ENCODE assay signal across 8 cellular contexts in the genomic region with DNA sequence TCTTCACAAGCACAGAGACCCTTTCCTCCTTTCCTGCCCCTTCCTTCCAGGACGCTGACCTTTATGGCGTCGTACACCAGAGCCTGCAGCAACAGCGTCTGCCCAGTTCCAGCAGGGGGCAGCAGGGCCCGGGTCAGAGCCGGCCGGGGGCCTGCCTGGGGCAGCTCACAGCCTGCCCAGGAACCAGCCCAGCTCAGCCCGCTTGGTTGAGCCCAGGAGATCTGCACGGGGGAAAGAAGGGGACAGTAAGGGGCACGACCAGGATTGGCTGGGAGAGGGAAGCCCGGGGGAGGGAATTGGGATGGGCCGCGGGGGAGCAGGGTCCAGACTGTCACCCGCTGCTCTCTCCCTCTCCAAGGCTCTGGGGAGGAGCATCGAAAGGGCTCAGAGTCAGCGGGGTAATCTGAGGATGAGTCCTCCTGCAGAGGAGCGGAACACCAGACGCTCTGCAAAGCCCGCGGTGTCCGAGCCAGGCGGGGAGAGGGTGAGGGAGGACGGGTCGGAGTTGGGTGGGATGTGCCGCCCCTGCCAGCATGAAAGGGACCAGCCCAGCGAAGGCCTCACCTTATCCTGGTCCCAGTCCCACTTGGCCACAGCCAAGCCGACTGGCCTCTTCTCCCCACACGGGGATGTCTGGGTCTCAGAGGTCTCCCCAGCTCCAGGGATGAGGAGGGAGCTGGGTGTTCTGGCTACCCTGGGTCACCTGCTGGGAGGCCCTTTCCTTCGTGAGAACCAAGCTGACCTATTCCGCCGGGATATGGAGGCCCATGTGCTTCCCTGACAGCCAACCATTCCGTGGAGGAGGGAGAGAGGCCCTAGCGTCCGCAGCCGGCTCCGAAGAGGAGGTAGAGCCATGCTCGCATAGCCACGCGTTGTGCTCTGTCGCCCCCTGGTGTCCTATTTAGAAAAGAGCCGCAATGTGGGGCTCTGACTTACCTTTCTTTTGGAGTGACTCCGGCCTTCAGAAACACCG. TPM values are rescaled to one million over a fixed set of nuclear protein-coding genes. Genes with fewer than 3 reads are reported as not detected.
DNase-seq lines count a peak whose midpoint lies in the region; ATAC-seq and TF ChIP-seq lines count a peak whose summit lies in the region.

No MANE protein-coding gene starts in this region.

- peaks cover 4% of the 10 kb centered on the region for H3F3A ChIP-seq in SK-N-SH (replicated peaks; ENCODE audit: insufficient read depth)

- POLR2A ChIA-PET in SK-N-SH (lab: Yijun Ruan, JAX): interaction anchor here (0.5 to 1.9 kb wide), 2 partner anchors 47 to 80 kb away, joined by 4 to 8 read pairs; partner anchors contain the start of gene RNU5B-1

- no peaks in the 10 kb centered on the region for H3K36me3 ChIP-seq in BLaER1
- H3K36me3 ChIP-seq in SK-N-SH (replicated peaks in 1 of 2; ENCODE audit: control insufficient read depth in 1 of 2, insufficient read depth in 2 of 2, low read length in 1 of 2): no peaks in the 10 kb centered on the region

- H3K9me3 ChIP-seq in BLaER1 (no peaks in the 10 kb centered on the region), SK-N-SH (no peaks in the 10 kb centered on the region)

- peak; percentile 65 for ATAC-seq in GM21423 (IDR thresholded peaks at IDR 0.05; ENCODE audit: unreplicated experiment)

- H3K79me2 ChIP-seq in SK-N-SH (ENCODE audit: insufficient read depth): no peaks in the 10 kb centered on the region

- no peak overlapping the region for H3K27ac ChIP-seq in BLaER1
- no peak overlapping the region for H3K27ac ChIP-seq in SK-N-SH (ENCODE audit: low read depth in 2 of 2, low read length in 1 of 2)

- peak overlapping the region; percentile 97 for H3K4me2 ChIP-seq in BLaER1
- H3K4me2 ChIP-seq in SK-N-SH: peak overlapping the region; percentile 48; the same call in 1 of the 2 replicates

- H3K4me3 ChIP-seq in BLaER1 (peak overlapping the region; percentile 63), SK-N-SH (ENCODE audit: low read depth in 2 of 2, low read length in 1 of 2) (peak overlapping the region; percentile 17 to 50; a peak in 2 of 4 replicates)

- TF ChIP-seq CTCF in SK-N-SH (IDR thresholded peaks at IDR 0.05): peak; percentile 83

- peak overlapping the region; percentile 62; the same call in 1 of the 2 replicates for H2AFZ ChIP-seq in SK-N-SH (ENCODE audit: low read depth)

- H3K9ac ChIP-seq in BLaER1 (peak overlapping the region; percentile 52), SK-N-SH (no peak overlapping the region)

- H3K27me3 ChIP-seq in BLaER1 (peaks cover 18% of the 10 kb centered on the region), SK-N-SH (ENCODE audit: insufficient read depth) (peaks cover 3% of the 10 kb centered on the region; the same call in 1 of the 2 replicates)

- CTCF ChIA-PET in SK-N-SH (lab: Yijun Ruan, JAX): interaction anchor here (0.5 to 37.1 kb wide), 35 partner anchors 9 to 235 kb away, joined by 3 to 969 read pairs (median 5); partner anchors contain the start of gene RNU5B-1

- H3K9me2 ChIP-seq in SK-N-SH: no peaks in the 10 kb centered on the region

- peak; percentile 99 for TF ChIP-seq RAD21 in SK-N-SH (IDR thresholded peaks at IDR 0.05; ENCODE audit: low read length)

- H4K20me1 ChIP-seq in BLaER1 (0 out of 2 replicates have a peak, but pooled peaks cover 4% of the 10 kb centered on the region), SK-N-SH (ENCODE audit: insufficient read depth) (no peaks in the 10 kb centered on the region)

- H3K4me1 ChIP-seq in BLaER1: peaks cover 12% of the 10 kb centered on the region
- peaks cover 0 to 24% of the 10 kb centered on the region in 2 experiments; a peak in 1 of 4 replicates for H3K4me1 ChIP-seq in SK-N-SH (ENCODE audit: control insufficient read depth in 1 of 2, insufficient read depth in 2 of 2, low read depth in 1 of 2, low read length in 1 of 2)

- WGBS in SK-N-SH (ENCODE audit: low lambda C conversion rate): 20% methylated on average over 31 of the region's 43 CpGs

- TF ChIP-seq EP300 in SK-N-SH (IDR thresholded peaks at IDR 0.05; ENCODE audit: borderline replicate concordance in 1 of 2, low read depth in 1 of 2, low read length in 1 of 2): no peak

- DNase-seq in NCI-H1048 (lab: John Stamatoyannopoulos, UW) (peak; percentile 68), SK-N-SH (peak; percentile 93), germinal center (ENCODE audit: low spot score) (peak; percentile 90), occipital lobe (lab: John Stamatoyannopoulos, UW) (peak; percentile 85), superior temporal gyrus (ENCODE audit: extremely low spot score) (peak; percentile 96)
- peak; percentile 87 for DNase-seq in activated naive CD4-positive, alpha-beta T cell treated with anti-CD3 and anti-CD28 coated beads, Interleukin-2, amount 50 U/mL, for 16 hours

TF ChIP-seq in SK-N-SH, 30 proteins besides CTCF, POLR2A, EP300 and RAD21:
- TF ChIP-seq NRF1 (IDR thresholded peaks at IDR 0.05; ENCODE audit: low read depth, low read length): peak; percentile 40; the same call in 1 of the 2 replicates
- peak; percentile 100 for TF ChIP-seq SMC3 (IDR thresholded peaks at IDR 0.05; ENCODE audit: low read depth, low read length)
- peak; percentile 81 for TF ChIP-seq SIN3A (IDR thresholded peaks at IDR 0.05; ENCODE audit: borderline replicate concordance, low read depth, low read length)
- TF ChIP-seq CHD2 (IDR thresholded peaks at IDR 0.05; ENCODE audit: low read length, partially characterized antibody): peak; percentile 18
- peak; percentile 90 for TF ChIP-seq MXI1 (IDR thresholded peaks at IDR 0.05; ENCODE audit: low read depth, low read length)
- TF ChIP-seq REST (IDR thresholded peaks at IDR 0.05; ENCODE audit: low read depth, low read length): no peak
- peak; percentile 86 for TF ChIP-seq MAX (IDR thresholded peaks at IDR 0.05; ENCODE audit: low read depth)
- no peak for TF ChIP-seq GATA2 (CRISPR knock-in tag; IDR thresholded peaks at IDR 0.05)

RNA-seq across cellular contexts. Expression of gene IGDCC3, which starts 7.4 kb away (rescaled TPM):
- polyA plus RNA-seq in SK-N-SH (2012; rRNA removed): 0.37 and 0.43 TPM in 2 replicates
- polyA plus RNA-seq in SK-N-SH (2012; cell fraction: cytosol; rRNA removed): 0.22 and 0.23 TPM in 2 replicates
- polyA plus RNA-seq in SK-N-SH (2012; cell fraction: nucleus; rRNA removed): 1.2 TPM in 2 replicates
- total RNA-seq in occipital lobe: 7.6 TPM

RNA-seq across cellular contexts. Expression of gene IGDCC4, which starts 37.6 kb away (rescaled TPM):
- polyA plus RNA-seq in SK-N-SH (2012; rRNA removed): 0.15 and 0.21 TPM in 2 replicates
- polyA plus RNA-seq in SK-N-SH (2012; cell fraction: cytosol; rRNA removed): 0.13 and 0.24 TPM in 2 replicates
- 0.94 and 1.0 TPM in 2 replicates for polyA plus RNA-seq in SK-N-SH (2012; cell fraction: nucleus; rRNA removed)
- total RNA-seq in occipital lobe: 7.8 TPM
